1 cellular context compared by ENCODE assay signal in genomic region chr3:183490211-183490601, GRCh38.
TF ChIP-seq lines count a peak whose summit lies in the region.

No MANE protein-coding gene starts in this region.

TF ChIP-seq in HepG2, 621 proteins besides CTCF, POLR2A, EP300 and RAD21 (continued from another document):
- no peak for TF ChIP-seq SNAPC4 (CRISPR knock-in tag; IDR thresholded peaks at IDR 0.05)
- no peak for TF ChIP-seq KMT2A (CRISPR knock-in tag; IDR thresholded peaks at IDR 0.05)
- no peak for TF ChIP-seq ZNF547 (CRISPR knock-in tag; IDR thresholded peaks at IDR 0.05)
- no peak for TF ChIP-seq ZFP82 (CRISPR knock-in tag; IDR thresholded peaks at IDR 0.05; ENCODE audit: borderline replicate concordance)
- no peak for TF ChIP-seq SSRP1 (CRISPR knock-in tag; IDR thresholded peaks at IDR 0.05)
- TF ChIP-seq IRF1 (CRISPR knock-in tag; IDR thresholded peaks at IDR 0.05; ENCODE audit: low read depth), result no peak
- no peak for TF ChIP-seq ZNF773 (CRISPR knock-in tag; IDR thresholded peaks at IDR 0.05; ENCODE audit: borderline replicate concordance)
- no peak for TF ChIP-seq KLF9 (CRISPR knock-in tag; IDR thresholded peaks at IDR 0.05; ENCODE audit: low read depth)
